Comparison of ENCODE assay signal across 11 cellular contexts in the genomic region with DNA sequence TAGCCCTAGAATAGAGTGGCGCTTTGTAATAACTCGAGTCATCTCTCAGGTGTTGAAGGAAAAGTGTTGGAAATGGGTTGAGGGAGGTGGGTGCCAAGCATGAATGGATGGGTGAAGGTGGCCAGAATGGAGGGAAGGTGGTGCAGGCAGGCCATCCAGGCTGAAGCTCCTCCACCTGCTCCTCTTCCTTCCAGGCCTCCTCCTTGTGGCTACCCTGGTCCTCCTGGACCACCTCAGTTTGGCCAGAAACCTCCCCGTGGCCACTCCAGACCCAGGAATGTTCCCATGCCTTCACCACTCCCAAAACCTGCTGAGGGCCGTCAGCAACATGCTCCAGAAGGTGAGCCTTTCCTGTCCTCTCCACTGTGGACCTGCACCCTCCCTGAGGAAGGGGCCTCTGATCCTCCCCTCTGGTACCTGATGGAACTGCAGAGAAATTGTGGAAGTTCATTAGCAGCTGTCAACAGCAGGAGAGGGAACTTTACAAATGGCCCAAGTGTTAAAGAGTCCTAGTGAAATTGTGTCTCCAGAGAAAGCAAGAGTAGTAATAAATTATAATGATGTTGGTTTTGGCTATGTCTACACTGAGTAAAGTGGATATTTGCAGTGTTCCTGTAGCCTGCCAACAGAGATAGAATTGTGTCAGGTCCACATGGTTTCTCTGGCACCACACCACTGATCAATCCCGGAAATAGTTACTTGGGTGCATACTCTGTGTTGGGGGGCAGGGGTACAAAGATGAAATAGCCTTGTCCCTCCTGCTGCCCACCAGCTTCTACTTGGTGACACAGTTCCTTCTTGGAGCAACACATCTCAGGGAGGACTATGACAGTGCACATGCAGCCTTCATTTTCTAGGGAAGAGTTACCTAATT. TPM values are rescaled to one million over a fixed set of nuclear protein-coding genes. Genes with fewer than 3 reads are reported as not detected.
A peak's percentile ranks its signal among the peaks of the same experiment; 100 is the strongest.
DNase-seq lines count a peak whose midpoint lies in the region; ATAC-seq and TF ChIP-seq lines count a peak whose summit lies in the region.
"Had no signal": no experiment of that assay in that cellular context is flagged by ENCODE, and none has a peak within 500 bp of the region (broad histone marks: within the 10 kb centered on the region; RNA-seq: fewer than 3 reads in every experiment).

No MANE protein-coding gene starts in this region.

- peak overlapping the region; percentile 80 for H3K4me3 ChIP-seq in GM06990 (replicated peaks; ENCODE audit: low read depth, low read length)

- no peak for ATAC-seq in esophagus mucosa
- no peak for ATAC-seq in HG03442 (IDR thresholded peaks at IDR 0.05; ENCODE audit: unreplicated experiment)
- ATAC-seq: activated T-cell treated with anti-CD3 and anti-CD28 coated beads, Interleukin-2, amount 50 U/mL, for 72 hours had no signal

- TF ChIP-seq CTCF in GM06990 (IDR thresholded peaks at IDR 0.05; ENCODE audit: insufficient read depth, low read length, poor library complexity, severe bottlenecking): no peak

- H3K27me3 ChIP-seq in GM06990 (replicated peaks; ENCODE audit: control insufficient read depth, insufficient read depth, low read length): no peaks in the 10 kb centered on the region

- H3K36me3 ChIP-seq in GM06990 (ENCODE audit: control insufficient read depth, insufficient read depth, low read length): no peaks in the 10 kb centered on the region; the same call in none of the 2 replicates

- DNase-seq in AML-193 (lab: John Stamatoyannopoulos, UW) (peak; percentile 12 to 14), GM06990 (ENCODE audit: extremely low read depth, insufficient read length) (no peak), OCI-M1 (lab: John Stamatoyannopoulos, UW) (peak; percentile 11), iPS-NIHi7 (ENCODE audit: extremely low spot score) (peak; percentile 15), 8988T (no peak)
- DNase-seq in stimulated activated CD4-positive, alpha-beta T cell treated with anti-CD3 and anti-CD28 coated beads, Interleukin-4, amount 100 ng/mL, for 1 hour: no peak
- DNase-seq: activated T-cell treated with anti-CD3 and anti-CD28 coated beads, Interleukin-2, amount 50 U/mL, for 72 hours; dermis blood vessel endothelial cell; NCI-H226 had no signal

RNA-seq across cellular contexts. Expression of a gene that starts 1.6 kb away (rescaled TPM):
- total RNA-seq in esophagus mucosa: 0.80 TPM
- total RNA-seq: activated T-cell treated with anti-CD3 and anti-CD28 coated beads, Interleukin-2, amount 50 U/mL, for 72 hours had no signal

Comparison
In these comparisons a context has a peak if more than half of its experiments do, and no peak if none do; other contexts are left out.
1. DNase-seq: peak in AML-193 (2 of 2), OCI-M1 (single experiment) and iPS-NIHi7 (single experiment); none in GM06990 (single experiment), 8988T (single experiment) and stimulated activated CD4-positive, alpha-beta T cell treated with anti-CD3 and anti-CD28 coated beads, Interleukin-4, amount 100 ng/mL, for 1 hour (single experiment).